ENCODE assay signal across 8 cellular contexts in the genomic region with DNA sequence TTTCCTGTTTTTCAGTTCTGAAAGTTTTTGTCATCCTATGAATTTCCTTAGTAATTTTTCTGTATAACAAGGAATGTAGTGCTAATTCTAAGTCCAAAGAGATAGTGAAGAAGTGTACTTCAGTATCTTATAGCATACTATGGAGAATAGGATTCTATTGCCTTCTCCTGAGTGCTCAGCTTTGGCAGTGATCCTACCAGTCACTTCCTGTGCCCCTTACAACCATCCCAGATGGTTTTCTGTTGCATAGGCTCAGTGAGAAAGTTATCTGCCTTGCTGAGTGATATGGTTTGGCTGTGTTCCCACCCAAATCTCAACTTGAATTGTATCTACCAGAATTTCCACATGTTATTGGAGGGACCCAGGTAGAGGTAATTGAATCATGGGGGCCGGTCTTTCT. TPM values are rescaled to one million over a fixed set of nuclear protein-coding genes. Genes with fewer than 3 reads are reported as not detected.
"Had no signal": no experiment of that assay in that cellular context is flagged by ENCODE, and none has a peak within 500 bp of the region (broad histone marks: within the 10 kb centered on the region; RNA-seq: fewer than 3 reads in every experiment).

No MANE protein-coding gene starts in this region.

RNA-seq across cellular contexts. Expression of a gene that starts 0.6 kb away (rescaled TPM):
- total RNA-seq: Peyer's patch; Right ventricle myocardium inferior; SJCRH30; SK-MEL-5; T-cell; T-helper 1 cell treated with Interleukin-12 subunit alpha and Interleukin-12 subunit beta and Interleukin-4 antibody, amounts not matched to agents 30 ng/mL and 1 ng/mL, for 36 hours had no signal

RNA-seq across cellular contexts. Expression of a gene that starts 17.0 kb away (rescaled TPM):
- total RNA-seq: M059J; Peyer's patch; Right ventricle myocardium inferior; SJCRH30; SK-MEL-5; T-cell; T-helper 1 cell treated with Interleukin-12 subunit alpha and Interleukin-12 subunit beta and Interleukin-4 antibody, amounts not matched to agents 30 ng/mL and 1 ng/mL, for 36 hours had no signal

RNA-seq across cellular contexts. Expression of a gene that starts 57.6 kb away (rescaled TPM):
- total RNA-seq: M059J; PC-3; Peyer's patch; Right ventricle myocardium inferior; SJCRH30; SK-MEL-5; T-cell; T-helper 1 cell treated with Interleukin-12 subunit alpha and Interleukin-12 subunit beta and Interleukin-4 antibody, amounts not matched to agents 30 ng/mL and 1 ng/mL, for 36 hours had no signal

RNA-seq across cellular contexts. Expression of a gene that starts 58.1 kb away (rescaled TPM):
- total RNA-seq: M059J; PC-3; Peyer's patch; Right ventricle myocardium inferior; SJCRH30; SK-MEL-5; T-cell; T-helper 1 cell treated with Interleukin-12 subunit alpha and Interleukin-12 subunit beta and Interleukin-4 antibody, amounts not matched to agents 30 ng/mL and 1 ng/mL, for 36 hours had no signal
